21 cellular contexts compared by ENCODE assay signal in genomic region chr4:84737656-84738055, GRCh38.
A peak's percentile ranks its signal among the peaks of the same experiment; 100 is the strongest.
DNase-seq lines count a peak whose midpoint lies in the region; ATAC-seq and TF ChIP-seq lines count a peak whose summit lies in the region.
"Had no signal": no experiment of that assay in that cellular context is flagged by ENCODE, and none has a peak within 500 bp of the region (broad histone marks: within the 10 kb centered on the region; RNA-seq: fewer than 3 reads in every experiment).

No MANE protein-coding gene starts in this region.

- TF ChIP-seq POLR2A in thyroid gland (IDR thresholded peaks at IDR 0.05), result no peak

- TF ChIP-seq CTCF in WTC11 (IDR thresholded peaks at IDR 0.05) (no peak), glutamatergic neuron (IDR thresholded peaks at IDR 0.05; ENCODE audit: partially characterized antibody, unreplicated experiment) (no peak), thyroid gland (IDR thresholded peaks at IDR 0.05) (no peak)

- H3K27me3 ChIP-seq in HUES6 (ENCODE audit: control insufficient read depth, insufficient read depth, low read length), result no peaks in the 10 kb centered on the region
- H3K27me3 ChIP-seq in thyroid gland, result no peaks in the 10 kb centered on the region
- H3K27me3 ChIP-seq: BLaER1 had no signal

- H3K4me1 Mint-ChIP-seq in WTC11 (no peaks in the 10 kb centered on the region), glutamatergic neuron (ENCODE audit: low read depth, unreplicated experiment) (peaks cover 8% of the 10 kb centered on the region)
- H3K4me1 Mint-ChIP-seq: B cell; CD4-positive, CD25-positive, alpha-beta regulatory T cell had no signal

- CTCF ChIA-PET in WTC11 (lab: Charles Lee), result interaction anchor here (0.9 to 3.9 kb wide), 2 partner anchors 10 to 13 kb away, joined by 5 to 18 read pairs; no protein-coding TSS in a partner anchor

- H3K27me3 Mint-ChIP-seq in WTC11 (ENCODE audit: low read depth) (no peaks in the 10 kb centered on the region), glutamatergic neuron (ENCODE audit: unreplicated experiment) (peaks cover 4% of the 10 kb centered on the region)
- H3K27me3 Mint-ChIP-seq: CD4-positive, CD25-positive, alpha-beta regulatory T cell had no signal

- H3K36me3 Mint-ChIP-seq in WTC11, result peaks cover 38% of the 10 kb centered on the region
- peaks cover 8% of the 10 kb centered on the region for H3K36me3 Mint-ChIP-seq in glutamatergic neuron (ENCODE audit: unreplicated experiment)
- H3K36me3 Mint-ChIP-seq: CD4-positive, CD25-positive, alpha-beta regulatory T cell; CD8-positive, alpha-beta T cell had no signal

- H3K4me3 ChIP-seq in HUES6 (ENCODE audit: low read depth, low read length) (no peak overlapping the region), thyroid gland (replicated peaks in 1 of 3) (no peak overlapping the region)
- H3K4me3 ChIP-seq: BLaER1, GM12878, GM23338, HAP-1 had no signal

- no peak for ATAC-seq in WTC11
- ATAC-seq in HG03280 (IDR thresholded peaks at IDR 0.05; ENCODE audit: unreplicated experiment), result no peak
- ATAC-seq: CD8-positive, alpha-beta T cell; GM12878; GM23338 had no signal

- POLR2A ChIA-PET in WTC11 (lab: Charles Lee), result no interaction called here

- H3K27ac ChIP-seq in HUES6 (ENCODE audit: low read depth, low read length), result peak overlapping the region; percentile 44; the same call in 1 of the 2 replicates
- no peak overlapping the region for H3K27ac ChIP-seq in thyroid gland
- H3K27ac ChIP-seq: BLaER1, C4-2B had no signal

- H3K36me3 ChIP-seq in HUES6 (ENCODE audit: control insufficient read depth, insufficient read depth, low read length) (peaks cover 78% of the 10 kb centered on the region), thyroid gland (peaks cover 13 to 23% of the 10 kb centered on the region in 2 donors)

- 74 to 81% methylated on average over 3 of the region's 3 CpGs for WGBS in thyroid gland, 2 donors

- H3K9ac ChIP-seq in HUES6 (ENCODE audit: low read length), result no peak overlapping the region
- H3K9ac ChIP-seq: BLaER1 had no signal

- H3K4me3 Mint-ChIP-seq in WTC11, result no peak overlapping the region
- no peak overlapping the region for H3K4me3 Mint-ChIP-seq in glutamatergic neuron (ENCODE audit: unreplicated experiment)
- H3K4me3 Mint-ChIP-seq: B cell; CD4-positive, CD25-positive, alpha-beta regulatory T cell; CD8-positive, alpha-beta T cell; GM23338; HFFc6 had no signal

- H3K9me3 Mint-ChIP-seq in WTC11 (no peaks in the 10 kb centered on the region), glutamatergic neuron (ENCODE audit: unreplicated experiment) (peaks cover 1% of the 10 kb centered on the region)
- H3K9me3 Mint-ChIP-seq: CD8-positive, alpha-beta T cell; GM23338; HFFc6 had no signal

- no peaks in the 10 kb centered on the region for H3K4me1 ChIP-seq in HUES6 (ENCODE audit: control insufficient read depth, insufficient read depth, low read length)
- no peaks in the 10 kb centered on the region for H3K4me1 ChIP-seq in thyroid gland
- H3K4me1 ChIP-seq: BLaER1, Caco-2, HAP-1 had no signal

- H3K9me3 ChIP-seq in HUES6 (ENCODE audit: control insufficient read depth, insufficient read depth, low read depth, low read length) (no peaks in the 10 kb centered on the region), thyroid gland (no peaks in the 10 kb centered on the region)
- H3K9me3 ChIP-seq: BLaER1, Caco-2, HAP-1 had no signal

- DNase-seq in WTC11 (ENCODE audit: low spot score) (no peak), glutamatergic neuron (no peak), thyroid gland (peak; percentile 13 to 45), hypothalamus (lab: John Stamatoyannopoulos, UW) (no peak), NCI-H82 (lab: John Stamatoyannopoulos, UW) (no peak)
- DNase-seq: Caco-2; CD4-positive, CD25-positive, alpha-beta regulatory T cell; CD8-positive, alpha-beta T cell; DMS153; DMS79; EL; GDM1; HFFc6 had no signal

- H3K27ac Mint-ChIP-seq in WTC11 (peak overlapping the region; percentile 66), glutamatergic neuron (ENCODE audit: unreplicated experiment) (peak overlapping the region; percentile 64)
- H3K27ac Mint-ChIP-seq: B cell; CD4-positive, CD25-positive, alpha-beta regulatory T cell; CD8-positive, alpha-beta T cell; GM23338; HFFc6 had no signal

- intact Hi-C loops in thyroid gland (cut with DNase I), result no loop called here

TF ChIP-seq in WTC11, 78 proteins besides CTCF, POLR2A, EP300 and RAD21:
- TF ChIP-seq ZNF425 (CRISPR knock-in tag; conservative IDR thresholded peaks at IDR 0.05) (no peak), SOX15 (CRISPR knock-in tag; IDR thresholded peaks at IDR 0.05) (no peak), ZNF232 (CRISPR knock-in tag; IDR thresholded peaks at IDR 0.05) (no peak), PRRX2 (CRISPR knock-in tag; IDR thresholded peaks at IDR 0.05) (no peak), ZNF317 (CRISPR knock-in tag; IDR thresholded peaks at IDR 0.05; ENCODE audit: borderline replicate concordance, low read depth) (no peak), SP1 (CRISPR knock-in tag; conservative IDR thresholded peaks at IDR 0.05) (no peak), FOXK1 (CRISPR knock-in tag; IDR thresholded peaks at IDR 0.05) (no peak)
TF ChIP-seq in WTC11: peak in this region for 0.

Comparison
In these comparisons a context has a peak if more than half of its experiments do, and no peak if none do; other contexts are left out.
1. DNase-seq: peak in thyroid gland (2 of 2); none in WTC11 (single experiment), glutamatergic neuron (single experiment), hypothalamus (0 of 51) and NCI-H82 (single experiment).